ENCODE assay signal across 8 cellular contexts in genomic region chr12:108514973-108515814, GRCh38. TPM values are rescaled to one million over a fixed set of nuclear protein-coding genes. Genes with fewer than 3 reads are reported as not detected.
DNase-seq lines count a peak whose midpoint lies in the region; ATAC-seq and TF ChIP-seq lines count a peak whose summit lies in the region.

FICD (plus strand) TSS chr12:108515277; CDS start chr12:108516973, 1,696 bp downstream.

- H3K79me1 ChIP-seq in mesendoderm (ENCODE audit: low read length): peaks cover 5% of the 10 kb centered on the region

- peaks cover 13% of the 10 kb centered on the region for H3K27me3 Mint-ChIP-seq in Calu3 (ENCODE audit: unreplicated experiment)
- no peaks in the 10 kb centered on the region for H3K27me3 Mint-ChIP-seq in activated CD8-positive, alpha-beta memory T cell treated with anti-CD3 and anti-CD28 coated beads, Interleukin-2, amount 10 ng/mL, durations not matched to agents 7 days and 5 days

- H3K9me3 Mint-ChIP-seq in Calu3 (ENCODE audit: low read depth, unreplicated experiment): no peaks in the 10 kb centered on the region
- H3K9me3 Mint-ChIP-seq in activated CD8-positive, alpha-beta memory T cell treated with anti-CD3 and anti-CD28 coated beads, Interleukin-2, amount 10 ng/mL, durations not matched to agents 7 days and 5 days (ENCODE audit: low read depth): no peaks in the 10 kb centered on the region

- intact Hi-C loops in Calu3 (cut with micrococcal nuclease; ENCODE audit: unreplicated experiment): loop anchor here (5.0 to 10.0 kb wide), 3 partner anchors 210 to 830 kb away; partner anchors contain the start of gene PWP1

- TSS peak; percentile 63 for BruUV-seq in Calu3 (replicated peaks; lab: Mats Ljungman, UMichigan)

- no CpG with 5 or more reads among the region's 67 CpGs for WGBS in mesendoderm (ENCODE audit: extremely low coverage, insufficient coverage, low lambda C conversion rate)

- H3K4me3 ChIP-seq in HUES48 (ENCODE audit: low read depth, low read length): peak within 1 kb of the TSS; percentile 73
- peak within 1 kb of the TSS; percentile 87 for H3K4me3 ChIP-seq in NT2/D1 (ENCODE audit: insufficient read length, low read depth)
- H3K4me3 ChIP-seq in endocrine pancreas (ENCODE audit: control insufficient read depth, insufficient read depth, low read length): peak within 1 kb of the TSS; percentile 55
- peak within 1 kb of the TSS; percentile 78 for H3K4me3 ChIP-seq in mesendoderm (ENCODE audit: low read length)

- no peak within 1 kb of the TSS for H2AK5ac ChIP-seq in mesendoderm (ENCODE audit: low read length)

- CTCF ChIA-PET in Calu3 (lab: Charles Lee): interaction anchor here (1.0 kb wide), 1 partner anchor 1195 kb away, joined by 3 read pairs; no protein-coding TSS in a partner anchor
- CTCF ChIA-PET in activated CD8-positive, alpha-beta memory T cell treated with anti-CD3 and anti-CD28 coated beads, Interleukin-2, amount 10 ng/mL, durations not matched to agents 7 days and 5 days (lab: Charles Lee): interaction anchor here (1.8 to 2.3 kb wide), 2 partner anchors 46 to 435 kb away, joined by 5 to 8 read pairs; partner anchors contain the start of genes ISCU and SART3

- H3K79me2 ChIP-seq in mesendoderm (ENCODE audit: control insufficient read depth, insufficient read depth, low read length): no peaks in the 10 kb centered on the region

- H3K4me3 Mint-ChIP-seq in Calu3 (ENCODE audit: low read depth, unreplicated experiment): peak within 1 kb of the TSS; percentile 96
- peak within 1 kb of the TSS; percentile 87 for H3K4me3 Mint-ChIP-seq in activated CD8-positive, alpha-beta memory T cell treated with anti-CD3 and anti-CD28 coated beads, Interleukin-2, amount 10 ng/mL, durations not matched to agents 7 days and 5 days

- H3K23ac ChIP-seq in mesendoderm (ENCODE audit: low read length): no peak within 1 kb of the TSS

- H3K27ac ChIP-seq in HUES48 (ENCODE audit: low read depth, low read length) (peak within 1 kb of the TSS; percentile 57), mesendoderm (ENCODE audit: low read depth, low read length) (no peak within 1 kb of the TSS)

- no peak within 1 kb of the TSS for H2BK5ac ChIP-seq in mesendoderm (ENCODE audit: low read length)

- peaks cover 13% of the 10 kb centered on the region for H3K4me1 ChIP-seq in HUES48 (ENCODE audit: control insufficient read depth, insufficient read depth, low read length)
- H3K4me1 ChIP-seq in NT2/D1 (ENCODE audit: insufficient read depth, insufficient read length): peaks cover 2% of the 10 kb centered on the region
- H3K4me1 ChIP-seq in endocrine pancreas (ENCODE audit: control insufficient read depth, insufficient read depth, low read length): no peaks in the 10 kb centered on the region
- no peaks in the 10 kb centered on the region for H3K4me1 ChIP-seq in mesendoderm (ENCODE audit: control insufficient read depth, low read depth, low read length)

- H3K4me2 ChIP-seq in mesendoderm (ENCODE audit: low read length): peak within 1 kb of the TSS; percentile 72

- TF ChIP-seq CTCF in Calu3 (IDR thresholded peaks at IDR 0.05; ENCODE audit: unreplicated experiment): no peak

- H3K9me3 ChIP-seq in HUES48 (ENCODE audit: control insufficient read depth, insufficient read depth, low read length): no peaks in the 10 kb centered on the region
- no peaks in the 10 kb centered on the region for H3K9me3 ChIP-seq in NT2/D1 (ENCODE audit: insufficient read depth, low read length)
- no peaks in the 10 kb centered on the region for H3K9me3 ChIP-seq in endocrine pancreas (ENCODE audit: control insufficient read depth, low read length)

- H3K36me3 ChIP-seq in HUES48 (ENCODE audit: control insufficient read depth, insufficient read depth, low read length) (peaks cover 28% of the 10 kb centered on the region), NT2/D1 (ENCODE audit: insufficient read depth, insufficient read length, low read length) (peaks cover 35% of the 10 kb centered on the region), endocrine pancreas (ENCODE audit: control insufficient read depth, insufficient read depth, low read length) (no peaks in the 10 kb centered on the region), mesendoderm (ENCODE audit: control insufficient read depth, insufficient read depth, low read length) (peaks cover 6% of the 10 kb centered on the region)

- no peak within 1 kb of the TSS for H2BK15ac ChIP-seq in mesendoderm (replicated peaks; ENCODE audit: low read depth)

- H3K9ac ChIP-seq in HUES48 (ENCODE audit: low read depth, low read length) (peak within 1 kb of the TSS; percentile 60), NT2/D1 (ENCODE audit: insufficient read length, low read depth) (peak within 1 kb of the TSS; percentile 83), endocrine pancreas (ENCODE audit: control insufficient read depth, insufficient read depth, low read length) (peak within 1 kb of the TSS; percentile 93), mesendoderm (ENCODE audit: low read length) (peak within 1 kb of the TSS; percentile 85)

- DNase-seq in Calu3: peak; percentile 100
- peak; percentile 99 for DNase-seq in NT2/D1 (ENCODE audit: low read depth, low spot score)
- DNase-seq in activated CD8-positive, alpha-beta memory T cell treated with anti-CD3 and anti-CD28 coated beads, Interleukin-2, amount 10 ng/mL, durations not matched to agents 7 days and 5 days: peak; percentile 100
- DNase-seq in mesendoderm: peak; percentile 99
- peak; percentile 98 for DNase-seq in stimulated activated CD8-positive, alpha-beta memory T cell treated with anti-CD3 and anti-CD28 coated beads, Interleukin-12 subunit alpha, Interleukin-12 subunit beta, amount 100 ng/mL, for 4 hours (ENCODE audit: low read depth)

- H3K36me3 Mint-ChIP-seq in Calu3 (ENCODE audit: insufficient read depth, unreplicated experiment): peaks cover 66% of the 10 kb centered on the region
- peaks cover 15% of the 10 kb centered on the region for H3K36me3 Mint-ChIP-seq in activated CD8-positive, alpha-beta memory T cell treated with anti-CD3 and anti-CD28 coated beads, Interleukin-2, amount 10 ng/mL, durations not matched to agents 7 days and 5 days

- H3K27me3 ChIP-seq in HUES48 (ENCODE audit: control insufficient read depth, insufficient read depth, low read length) (no peaks in the 10 kb centered on the region), NT2/D1 (ENCODE audit: insufficient read depth, insufficient read length) (no peaks in the 10 kb centered on the region), endocrine pancreas (ENCODE audit: control insufficient read depth, insufficient read depth, low read length) (no peaks in the 10 kb centered on the region), mesendoderm (ENCODE audit: insufficient read depth, low read length, poor library complexity) (no peaks in the 10 kb centered on the region)

- H3K27ac Mint-ChIP-seq in Calu3 (ENCODE audit: unreplicated experiment): peak within 1 kb of the TSS; percentile 93
- H3K27ac Mint-ChIP-seq in activated CD8-positive, alpha-beta memory T cell treated with anti-CD3 and anti-CD28 coated beads, Interleukin-2, amount 10 ng/mL, durations not matched to agents 7 days and 5 days: peak within 1 kb of the TSS; percentile 85

- H4K8ac ChIP-seq in mesendoderm (ENCODE audit: low read depth, low read length): no peak within 1 kb of the TSS

- no peak within 1 kb of the TSS for H4K5ac ChIP-seq in mesendoderm (ENCODE audit: low read length)

- peak; percentile 84 for ATAC-seq in GM21423 (IDR thresholded peaks at IDR 0.05; ENCODE audit: unreplicated experiment)
- peak; percentile 95 for ATAC-seq in activated CD8-positive, alpha-beta memory T cell treated with anti-CD3 and anti-CD28 coated beads, Interleukin-2, amount 10 ng/mL, durations not matched to agents 7 days and 5 days

- H3K4ac ChIP-seq in mesendoderm (ENCODE audit: low read depth, low read length): peak within 1 kb of the TSS; percentile 27

- peak within 1 kb of the TSS; percentile 92 for H3K56ac ChIP-seq in mesendoderm (ENCODE audit: low read length)

- no peak within 1 kb of the TSS for H2BK120ac ChIP-seq in mesendoderm (ENCODE audit: low read depth, low read length)

- peaks cover 20% of the 10 kb centered on the region for H3K4me1 Mint-ChIP-seq in Calu3 (ENCODE audit: low read depth, unreplicated experiment)
- peaks cover 27% of the 10 kb centered on the region for H3K4me1 Mint-ChIP-seq in activated CD8-positive, alpha-beta memory T cell treated with anti-CD3 and anti-CD28 coated beads, Interleukin-2, amount 10 ng/mL, durations not matched to agents 7 days and 5 days

- no peak within 1 kb of the TSS for H3K18ac ChIP-seq in mesendoderm (ENCODE audit: low read length)

RNA-seq across cellular contexts. Expression of gene FICD, which starts in this region (rescaled TPM):
- total RNA-seq in Calu3 (2022): 14.3 and 15.4 TPM in 2 replicates
- 1 to 10 TPM; 5.8 to 6.1 TPM for total RNA-seq in activated CD8-positive, alpha-beta memory T cell treated with anti-CD3 and anti-CD28 coated beads, Interleukin-2, amount 10 ng/mL, durations not matched to agents 7 days and 5 days
- polyA plus RNA-seq in mesendoderm (2013, experiment 1 of 2): 2.1 TPM
- 2.2 TPM for polyA plus RNA-seq in mesendoderm (2013, experiment 2 of 2)
